ENCODE assay signal across 18 cellular contexts in genomic region chr3:13372126-13372525, GRCh38. TPM values are rescaled to one million over a fixed set of nuclear protein-coding genes. Genes with fewer than 3 reads are reported as not detected.
DNase-seq lines count a peak whose midpoint lies in the region; ATAC-seq, FAIRE-seq and TF ChIP-seq lines count a peak whose summit lies in the region.
"Had no signal": no experiment of that assay in that cellular context is flagged by ENCODE, and none has a peak within 500 bp of the region (broad histone marks: within the 10 kb centered on the region; RNA-seq: fewer than 3 reads in every experiment).

No MANE protein-coding gene starts in this region.

- H3K27me3 ChIP-seq in HepG2 (ENCODE audit: control insufficient read depth in 1 of 2, insufficient read depth in 2 of 2, low read length in 2 of 2) (no peaks in the 10 kb centered on the region), right lobe of liver (no peaks in the 10 kb centered on the region), PC-9 (ENCODE audit: insufficient read depth, low read depth) (no peaks in the 10 kb centered on the region)
- no peaks in the 10 kb centered on the region for H3K27me3 ChIP-seq in naive thymus-derived CD4-positive, alpha-beta T cell (ENCODE audit: control insufficient read depth in 2 of 2, insufficient read depth in 2 of 2, low read length in 2 of 2)
- H3K27me3 ChIP-seq in CD4-positive, alpha-beta T cell (ENCODE audit: control insufficient read depth, insufficient read depth, low read length) = no peaks in the 10 kb centered on the region
- H3K27me3 ChIP-seq: BE2C had no signal

- H3K9me3 ChIP-seq in HepG2 (ENCODE audit: low read length) = no peaks in the 10 kb centered on the region
- no peaks in the 10 kb centered on the region for H3K9me3 ChIP-seq in right lobe of liver
- no peaks in the 10 kb centered on the region for H3K9me3 ChIP-seq in T-helper 17 cell (ENCODE audit: control insufficient read depth, low read length, poor library complexity, severe bottlenecking)
- no peaks in the 10 kb centered on the region for H3K9me3 ChIP-seq in naive thymus-derived CD4-positive, alpha-beta T cell (ENCODE audit: control insufficient read depth in 2 of 3, low read length in 3 of 3)
- no peaks in the 10 kb centered on the region for H3K9me3 ChIP-seq in CD4-positive, alpha-beta T cell (ENCODE audit: control insufficient read depth, low read length)
- no peaks in the 10 kb centered on the region for H3K9me3 ChIP-seq in PC-9 (ENCODE audit: insufficient read depth, low read depth)
- H3K9me3 ChIP-seq: BE2C had no signal

- no peaks in the 10 kb centered on the region for H3K9me2 ChIP-seq in PC-9 (ENCODE audit: insufficient read depth)

- TF ChIP-seq EP300 in HepG2 (IDR thresholded peaks at IDR 0.05; ENCODE audit: low read depth in 2 of 2, low read length in 2 of 2) (no peak), HepG2 (CRISPR knock-in tag; IDR thresholded peaks at IDR 0.05; ENCODE audit: borderline replicate concordance) (no peak)

- H3K27me3 Mint-ChIP-seq in T-helper 17 cell = no peaks in the 10 kb centered on the region
- H3K27me3 Mint-ChIP-seq in naive thymus-derived CD4-positive, alpha-beta T cell = no peaks in the 10 kb centered on the region
- no peaks in the 10 kb centered on the region for H3K27me3 Mint-ChIP-seq in CD4-positive, alpha-beta T cell

- no peak for ATAC-seq in HepG2
- ATAC-seq in right lobe of liver = no peak
- no peak for ATAC-seq in T-helper 17 cell
- ATAC-seq in naive thymus-derived CD4-positive, alpha-beta T cell = no peak
- ATAC-seq in CD4-positive, alpha-beta T cell (ENCODE audit: poor library complexity) = no peak
- ATAC-seq: Panc1 had no signal

- BruUV-seq in HepG2 (replicated peaks; lab: Mats Ljungman, UMichigan) (no TSS peak), PC-9 (replicated peaks; lab: Mats Ljungman, UMichigan) (no TSS peak)

- H3K36me3 Mint-ChIP-seq in T-helper 17 cell (ENCODE audit: low read depth) = peaks cover 10% of the 10 kb centered on the region
- H3K36me3 Mint-ChIP-seq in naive thymus-derived CD4-positive, alpha-beta T cell = peaks cover 5 to 44% (median 25%) of the 10 kb centered on the region in 5 donors
- peaks cover 73% of the 10 kb centered on the region for H3K36me3 Mint-ChIP-seq in CD4-positive, alpha-beta T cell (ENCODE audit: low read depth)

- peak overlapping the region; percentile 68 for H3K27ac Mint-ChIP-seq in T-helper 17 cell
- H3K27ac Mint-ChIP-seq in naive thymus-derived CD4-positive, alpha-beta T cell = peak overlapping the region in 6 of 9 donors; percentile 50 to 67 (median 54)
- no peak overlapping the region for H3K27ac Mint-ChIP-seq in CD4-positive, alpha-beta T cell

- H3K4me1 ChIP-seq in HepG2 (ENCODE audit: insufficient read depth, low read length) = no peaks in the 10 kb centered on the region
- no peaks in the 10 kb centered on the region for H3K4me1 ChIP-seq in right lobe of liver
- no peaks in the 10 kb centered on the region for H3K4me1 ChIP-seq in naive thymus-derived CD4-positive, alpha-beta T cell (ENCODE audit: control insufficient read depth in 2 of 2, insufficient read depth in 2 of 2, low read length in 2 of 2)
- no peaks in the 10 kb centered on the region for H3K4me1 ChIP-seq in PC-9 (replicated peaks; ENCODE audit: insufficient read depth)
- H3K4me1 ChIP-seq: BE2C had no signal

- no peak for TF ChIP-seq RAD21 in HepG2 (CRISPR knock-in tag; IDR thresholded peaks at IDR 0.05)

- H4K20me1 ChIP-seq in HepG2 (ENCODE audit: insufficient read depth, low read length) (no peaks in the 10 kb centered on the region), PC-9 (ENCODE audit: insufficient read depth) (no peaks in the 10 kb centered on the region)

- WGBS in HepG2 (ENCODE audit: low lambda C conversion rate) = 90% methylated on average over 4 of the region's 4 CpGs
- 94% methylated on average over 2 of the region's 4 CpGs for WGBS in right lobe of liver (ENCODE audit: insufficient coverage, low coverage, low lambda C conversion rate, missing lambda C conversion rate)

- in situ Hi-C loops in HepG2 (cut with HindIII; ENCODE audit: extremely low pct_ligation_motif_present, low pct_unique_long_range_greater_than_20kb) = no loop called here

- no peaks in the 10 kb centered on the region; the same call in 1 of the 2 replicates for H3F3A ChIP-seq in PC-9 (ENCODE audit: insufficient read depth, low read depth)

- CTCF ChIA-PET in HepG2 (lab: Yijun Ruan, JAX; ENCODE audit: low intra/inter-chr PET ratio, low total read pairs) = no interaction called here
- CTCF ChIA-PET in naive thymus-derived CD4-positive, alpha-beta T cell (lab: Charles Lee) = interaction anchor here (0.8 kb wide), 1 partner anchor 80 kb away, joined by 3 read pairs; no protein-coding TSS in a partner anchor
- CTCF ChIA-PET in CD4-positive, alpha-beta T cell (lab: Charles Lee) = no interaction called here
- CTCF ChIA-PET in PC-9 (lab: Charles Lee) = no interaction called here

- TF ChIP-seq CTCF in HepG2 (CRISPR knock-in tag; IDR thresholded peaks at IDR 0.05) (no peak), right lobe of liver (IDR thresholded peaks at IDR 0.05) (no peak), PC-9 (conservative IDR thresholded peaks at IDR 0.05) (no peak)
- no peak for TF ChIP-seq CTCF in CD4-positive, alpha-beta T cell (IDR thresholded peaks at IDR 0.05)

- DNase-seq in HepG2 (ENCODE audit: low spot score) (no peak), right lobe of liver (no peak), T-helper 17 cell (no peak), NCI-H2227 (lab: John Stamatoyannopoulos, UW; ENCODE audit: unreplicated experiment) (no peak), PC-9 (no peak)
- DNase-seq in naive thymus-derived CD4-positive, alpha-beta T cell = no peak
- no peak for DNase-seq in CD4-positive, alpha-beta T cell
- DNase-seq: BE2C, DMS79 treated with DMSO at 0.1 percent for 48 hours, GOT3, Kasumi-1, MM.1S, NCI-H1092 treated with DMSO at 0.1 percent for 48 hours, NCI-H1694, NCI-H2227 treated with DMSO at 0.1 percent for 48 hours, NCI-H524 had no signal

- no peak overlapping the region for H3K9ac ChIP-seq in HepG2 (ENCODE audit: insufficient read depth, low read depth, low read length)

- POLR2A ChIA-PET in HepG2 (lab: Yijun Ruan, JAX) = no interaction called here
- POLR2A ChIA-PET in naive thymus-derived CD4-positive, alpha-beta T cell (lab: Charles Lee) = interaction anchor here (0.6 kb wide), 1 partner anchor 215 kb away, joined by 5 read pairs; no protein-coding TSS in a partner anchor
- POLR2A ChIA-PET in CD4-positive, alpha-beta T cell (lab: Charles Lee) = interaction anchor here (1.2 to 1.8 kb wide), 2 partner anchors 23 to 48 kb away, joined by 3 to 6 read pairs; partner anchors contain the start of gene NUP210
- POLR2A ChIA-PET in PC-9 (lab: Charles Lee; ENCODE audit: unreplicated experiment) = no interaction called here

- H3K27ac ChIP-seq in HepG2 (ENCODE audit: extremely low read length, insufficient read depth, low read length) = no peak overlapping the region
- no peak overlapping the region for H3K27ac ChIP-seq in right lobe of liver
- no peak overlapping the region for H3K27ac ChIP-seq in naive thymus-derived CD4-positive, alpha-beta T cell (ENCODE audit: low read depth, low read length)
- H3K27ac ChIP-seq in CD4-positive, alpha-beta T cell (ENCODE audit: low read depth, low read length) = no peak overlapping the region
- no peak overlapping the region for H3K27ac ChIP-seq in PC-9

- H3K4me2 ChIP-seq in HepG2 (ENCODE audit: low read depth, low read length) = no peak overlapping the region
- no peak overlapping the region for H3K4me2 ChIP-seq in PC-9

- H3K4me3 Mint-ChIP-seq in T-helper 17 cell = no peak overlapping the region
- H3K4me3 Mint-ChIP-seq in naive thymus-derived CD4-positive, alpha-beta T cell = no peak overlapping the region
- no peak overlapping the region for H3K4me3 Mint-ChIP-seq in CD4-positive, alpha-beta T cell

- intact Hi-C loops in HepG2 (cut with micrococcal nuclease; ENCODE audit: unreplicated experiment) = no loop called here
- intact Hi-C loops in right lobe of liver (cut with DNase I) = no loop called here
- intact Hi-C loops in naive thymus-derived CD4-positive, alpha-beta T cell (cut with micrococcal nuclease) = no loop called here
- intact Hi-C loops in CD4-positive, alpha-beta T cell (cut with DNase I, micrococcal nuclease) = no loop called here
- intact Hi-C loops in PC-9 (cut with micrococcal nuclease; ENCODE audit: unreplicated experiment) = no loop called here

- H3K4me1 Mint-ChIP-seq in T-helper 17 cell = peaks cover 2% of the 10 kb centered on the region
- peaks cover 0 to 8% (median 0%) of the 10 kb centered on the region in 7 donors for H3K4me1 Mint-ChIP-seq in naive thymus-derived CD4-positive, alpha-beta T cell
- no peaks in the 10 kb centered on the region for H3K4me1 Mint-ChIP-seq in CD4-positive, alpha-beta T cell (ENCODE audit: low read depth)

- no peaks in the 10 kb centered on the region for H3K79me2 ChIP-seq in HepG2 (ENCODE audit: insufficient read depth, low read length)
- H3K79me2 ChIP-seq in PC-9 (ENCODE audit: low read depth) = no peaks in the 10 kb centered on the region

- H3K9me3 Mint-ChIP-seq in naive thymus-derived CD4-positive, alpha-beta T cell = peaks cover 0 to 2% (median 0%) of the 10 kb centered on the region in 11 donors
- H3K9me3 Mint-ChIP-seq in CD4-positive, alpha-beta T cell = no peaks in the 10 kb centered on the region

- peaks cover 36 to 82% of the 10 kb centered on the region in 2 experiments for H3K36me3 ChIP-seq in HepG2 (replicated peaks in 1 of 2; ENCODE audit: control insufficient read depth in 1 of 2, insufficient read depth in 2 of 2, low read length in 2 of 2)
- H3K36me3 ChIP-seq in right lobe of liver = peaks cover 0 to 51% (median 9%) of the 10 kb centered on the region in 4 donors
- peaks cover 20 to 95% (median 36%) of the 10 kb centered on the region in 3 experiments for H3K36me3 ChIP-seq in naive thymus-derived CD4-positive, alpha-beta T cell (ENCODE audit: control insufficient read depth in 2 of 3, insufficient read depth in 3 of 3, low read length in 3 of 3)
- peaks cover 25% of the 10 kb centered on the region for H3K36me3 ChIP-seq in PC-9 (ENCODE audit: low read depth)
- H3K36me3 ChIP-seq: BE2C had no signal

- H2AFZ ChIP-seq in HepG2 (ENCODE audit: low read length) = no peak overlapping the region
- no peak overlapping the region for H2AFZ ChIP-seq in PC-9

- TF ChIP-seq POLR2A in HepG2 (IDR thresholded peaks at IDR 0.05; ENCODE audit: insufficient read depth in 1 of 2, low read depth in 2 of 2, low read length in 2 of 2) = no peak
- TF ChIP-seq POLR2A in right lobe of liver (IDR thresholded peaks at IDR 0.05) = no peak

- no peak for FAIRE-seq in HepG2 (lab: Jason Lieb, UNC)
- FAIRE-seq: G401.6 had no signal

- H3K4me3 ChIP-seq in HepG2 (replicated peaks in 1 of 3; ENCODE audit: insufficient read depth in 1 of 3, low read depth in 2 of 3, low read length in 3 of 3) (no peak overlapping the region), right lobe of liver (no peak overlapping the region), PC-9 (no peak overlapping the region)
- H3K4me3 ChIP-seq in naive thymus-derived CD4-positive, alpha-beta T cell (ENCODE audit: low read length) = no peak overlapping the region

RNA-seq across cellular contexts. Expression of gene NUP210, which starts 48.0 kb away (rescaled TPM):
- total RNA-seq in HepG2 (2016; rRNA removed; fragmentation: Illumina TruSeq; extraction: Trizol) (18.2 and 35.2 TPM in 2 replicates), right lobe of liver (10 to 100 TPM; 11.7 to 17.7 (median 15.6) TPM), T-helper 17 cell (100 to 1,000 TPM; 125 to 137 TPM), PC-9 (2021) (72.7 and 84.0 TPM in 2 replicates)
- total RNA-seq in HepG2 (2016; cell fraction: cytosol; rRNA removed; fragmentation: Illumina TruSeq; extraction: Trizol; ENCODE audit: low read depth) = 2.4 and 3.0 TPM in 2 replicates
- total RNA-seq in HepG2 (2016; cell fraction: insoluble cytoplasmic fraction; rRNA removed; fragmentation: Illumina TruSeq; extraction: Trizol) = 13.5 and 35.7 TPM in 2 replicates
- 7.5 TPM in 2 replicates for total RNA-seq in HepG2 (2016; cell fraction: membrane; rRNA removed; fragmentation: Illumina TruSeq; extraction: Trizol)
- total RNA-seq in HepG2 (2016; cell fraction: nucleus; rRNA removed; fragmentation: Illumina TruSeq; extraction: Trizol) = 48.2 and 58.1 TPM in 2 replicates
- polyA plus RNA-seq in HepG2 (2011; rRNA removed) = 31.6 and 44.3 TPM in 2 replicates
- polyA plus RNA-seq in HepG2 (2011; cell fraction: cytosol; rRNA removed) = 17.7 and 20.2 TPM in 2 replicates
- polyA plus RNA-seq in HepG2 (2011; cell fraction: nucleus; rRNA removed) = 105 and 126 TPM in 2 replicates
- polyA plus RNA-seq in HepG2 (2012) = 34.3 and 44.8 TPM in 2 replicates
- 1.3 and 1.6 TPM in 2 replicates for polyA plus RNA-seq in HepG2 (2016; cell fraction: cytosol; fragmentation: Illumina TruSeq; extraction: Trizol; ENCODE audit: low read depth)
- polyA plus RNA-seq in HepG2 (2016; cell fraction: insoluble cytoplasmic fraction; fragmentation: Illumina TruSeq; extraction: Trizol; ENCODE audit: low read depth) = 10.1 and 14.0 TPM in 2 replicates
- 2.8 and 3.5 TPM in 2 replicates for polyA plus RNA-seq in HepG2 (2016; cell fraction: membrane; fragmentation: Illumina TruSeq; extraction: Trizol; ENCODE audit: low read depth)
- polyA plus RNA-seq in HepG2 (2016; cell fraction: nucleus; fragmentation: Illumina TruSeq; extraction: Trizol; ENCODE audit: insufficient read depth, low read depth) = 83.4 and 84.9 TPM in 2 replicates
- polyA minus RNA-seq in HepG2 (2011; rRNA and poly(A)+ RNA removed; ENCODE audit: low replicate concordance) = 104 and 110 TPM in 2 replicates
- polyA minus RNA-seq in HepG2 (2011; cell fraction: cytosol; rRNA and poly(A)+ RNA removed) = 31.9 and 35.7 TPM in 2 replicates
- polyA minus RNA-seq in HepG2 (2011; cell fraction: nucleus; rRNA and poly(A)+ RNA removed) = 50.5 and 60.3 TPM in 2 replicates
- 100 to 1,000 TPM; 131 to 164 (median 150) TPM for total RNA-seq in naive thymus-derived CD4-positive, alpha-beta T cell
- 10 to 100 TPM; 52.6 to 93.6 TPM for polyA plus RNA-seq in naive thymus-derived CD4-positive, alpha-beta T cell
- total RNA-seq in CD4-positive, alpha-beta T cell = 10 to 100 TPM; 82.0 to 83.5 TPM

Comparison
In these comparisons a context has a peak if more than half of its experiments do, and no peak if none do; other contexts are left out.
1. POLR2A ChIA-PET loops: an anchor here in naive thymus-derived CD4-positive, alpha-beta T cell (0.6 kb wide) and CD4-positive, alpha-beta T cell (1.2 to 1.8 kb wide); none called in HepG2 and PC-9.